Comparison of ENCODE assay signal across 9 cellular contexts in genomic region chr17:34519286-34519685, GRCh38.
A peak's percentile ranks its signal among the peaks of the same experiment; 100 is the strongest.
DNase-seq lines count a peak whose midpoint lies in the region; ATAC-seq and TF ChIP-seq lines count a peak whose summit lies in the region.
"Had no signal": no experiment of that assay in that cellular context is flagged by ENCODE, and none has a peak within 500 bp of the region (broad histone marks: within the 10 kb centered on the region; RNA-seq: fewer than 3 reads in every experiment).

No MANE protein-coding gene starts in this region.

- CTCF ChIA-PET in HEK293T (lab: Yijun Ruan, JAX), result interaction anchor here (0.8 to 1.3 kb wide), 5 partner anchors 13 to 99 kb away, joined by 3 to 5 read pairs (median 4); no protein-coding TSS in a partner anchor

- peak; percentile 22 for ATAC-seq in memory B cell (ENCODE audit: low read depth)
- ATAC-seq in HG03520 (IDR thresholded peaks at IDR 0.05; ENCODE audit: unreplicated experiment), result no peak
- no peak for ATAC-seq in activated T-helper 17 cell treated with anti-CD3 and anti-CD28 coated beads, Interleukin-2, amount 50 U/mL, for 72 hours (replicated peaks)

- no peaks in the 10 kb centered on the region for H3K9me3 ChIP-seq in adrenal gland (replicated peaks in 1 of 3)

- no peak overlapping the region for H3K4me3 ChIP-seq in adrenal gland

- H3K36me3 ChIP-seq in adrenal gland (replicated peaks in 1 of 2), result no peaks in the 10 kb centered on the region

- WGBS in adrenal gland, 4 donors, result 50 to 53% (median 50%) methylated on average over 4 to 7 of the region's 7 CpGs

- DNase-seq in NCI-H1092 (lab: John Stamatoyannopoulos, UW), result peak; percentile 13
- DNase-seq in NCI-H1092 treated with DMSO at 0.1 percent for 48 hours (lab: John Stamatoyannopoulos, UW), result no peak
- peak; percentile 29 for DNase-seq in HEK293T (ENCODE audit: extremely low spot score)
- peak in 1 of 7 donors; percentile 10 for DNase-seq in adrenal gland
- DNase-seq in memory B cell (ENCODE audit: low spot score in 2 of 2), result no peak
- no peak for DNase-seq in mesenteric fat pad (ENCODE audit: low spot score)
- DNase-seq: anterior cingulate cortex had no signal

- POLR2A ChIA-PET in HEK293T (lab: Yijun Ruan, JAX), result no interaction called here

- intact Hi-C loops in adrenal gland (cut with DNase I), result loop anchor here in 1 of 2 donors (10.0 kb wide), 1 partner anchor 94 kb away; no protein-coding TSS in a partner anchor

- no peaks in the 10 kb centered on the region for H3K4me1 Mint-ChIP-seq in memory B cell
- H3K4me1 Mint-ChIP-seq in activated T-helper 17 cell treated with anti-CD3 and anti-CD28 coated beads, Interleukin-2, amount 50 U/mL, for 72 hours, result no peaks in the 10 kb centered on the region

- no peak overlapping the region for H3K27ac Mint-ChIP-seq in memory B cell
- H3K27ac Mint-ChIP-seq in activated T-helper 17 cell treated with anti-CD3 and anti-CD28 coated beads, Interleukin-2, amount 50 U/mL, for 72 hours, result no peak overlapping the region

- H3K27me3 Mint-ChIP-seq in memory B cell, result peaks cover 14% of the 10 kb centered on the region
- H3K27me3 Mint-ChIP-seq in activated T-helper 17 cell treated with anti-CD3 and anti-CD28 coated beads, Interleukin-2, amount 50 U/mL, for 72 hours, result peaks cover 19% of the 10 kb centered on the region

- TF ChIP-seq POLR2A in adrenal gland (IDR thresholded peaks at IDR 0.05), result no peak

- no peaks in the 10 kb centered on the region for H3K36me3 Mint-ChIP-seq in memory B cell
- no peaks in the 10 kb centered on the region for H3K36me3 Mint-ChIP-seq in activated T-helper 17 cell treated with anti-CD3 and anti-CD28 coated beads, Interleukin-2, amount 50 U/mL, for 72 hours (ENCODE audit: low read depth)

- H3K27me3 ChIP-seq in adrenal gland, result no peaks in the 10 kb centered on the region

- H3K27ac ChIP-seq in adrenal gland, result no peak overlapping the region

- TF ChIP-seq CTCF in adrenal gland (IDR thresholded peaks at IDR 0.05), result peak in 5 of 6 experiments; percentile 28 to 49 (median 34)

- H3K4me1 ChIP-seq in adrenal gland (replicated peaks in 1 of 2), result no peaks in the 10 kb centered on the region

- H3K9me3 Mint-ChIP-seq in memory B cell, result no peaks in the 10 kb centered on the region
- no peaks in the 10 kb centered on the region for H3K9me3 Mint-ChIP-seq in activated T-helper 17 cell treated with anti-CD3 and anti-CD28 coated beads, Interleukin-2, amount 50 U/mL, for 72 hours

- H3K4me3 Mint-ChIP-seq in memory B cell, result no peak overlapping the region
- H3K4me3 Mint-ChIP-seq in activated T-helper 17 cell treated with anti-CD3 and anti-CD28 coated beads, Interleukin-2, amount 50 U/mL, for 72 hours, result no peak overlapping the region

TF ChIP-seq in HEK293T, 16 proteins besides CTCF, POLR2A, EP300 and RAD21:
- no peak for TF ChIP-seq ELF4 (IDR thresholded peaks at IDR 0.05)
- no peak for TF ChIP-seq L3MBTL2 (conservative IDR thresholded peaks at IDR 0.05)
- TF ChIP-seq ZNF384 (IDR thresholded peaks at IDR 0.05), result no peak
- TF ChIP-seq PKNOX1 (IDR thresholded peaks at IDR 0.05), result no peak
- TF ChIP-seq FOXK2 (IDR thresholded peaks at IDR 0.05), result no peak
- no peak for TF ChIP-seq SUZ12 (IDR thresholded peaks at IDR 0.05)
- TF ChIP-seq TARDBP (IDR thresholded peaks at IDR 0.05), result no peak
- TF ChIP-seq ARNT (IDR thresholded peaks at IDR 0.05), result no peak
- TF ChIP-seq NFRKB (IDR thresholded peaks at IDR 0.05), result no peak
- TF ChIP-seq SP1 (IDR thresholded peaks at IDR 0.05), result no peak
- no peak for TF ChIP-seq CTBP1 (IDR thresholded peaks at IDR 0.05; ENCODE audit: borderline replicate concordance)
- TF ChIP-seq FOXM1 (IDR thresholded peaks at IDR 0.05; ENCODE audit: borderline replicate concordance), result no peak
- no peak for TF ChIP-seq LEF1 (IDR thresholded peaks at IDR 0.05; ENCODE audit: borderline replicate concordance)
- TF ChIP-seq FOXA1 (IDR thresholded peaks at IDR 0.05), result no peak
- no peak for TF ChIP-seq BHLHE40 (IDR thresholded peaks at IDR 0.05; ENCODE audit: borderline replicate concordance)
- no peak for TF ChIP-seq HDGF (IDR thresholded peaks at IDR 0.05; ENCODE audit: borderline replicate concordance)

Comparison
In these comparisons a context has a peak if more than half of its experiments do, and no peak if none do; other contexts are left out.
1. DNase-seq: peak in NCI-H1092 (single experiment) and HEK293T (single experiment); none in NCI-H1092 treated with DMSO at 0.1 percent for 48 hours (single experiment), memory B cell (0 of 2) and mesenteric fat pad (single experiment).